Comparison of ENCODE assay signal across 1 cellular context in genomic region chr6:109440325-109441068, GRCh38.
TF ChIP-seq lines count a peak whose summit lies in the region.

TSS of gene PPIL6 (minus strand) at chr6:109440628. CDS start at chr6:109440590, 38 bp downstream.
TSS of gene SMPD2 (plus strand) at chr6:109440724. CDS start at chr6:109441122, 398 bp downstream.

TF ChIP-seq in WTC11, 78 proteins besides CTCF, POLR2A, EP300 and RAD21 (continued from another document):
- 0 out of 2 replicates have a peak, but pooled peaks have one; percentile 38 for TF ChIP-seq ZBTB21 (CRISPR knock-in tag; IDR thresholded peaks at IDR 0.05; ENCODE audit: borderline replicate concordance)
- TF ChIP-seq ERG (CRISPR knock-in tag; IDR thresholded peaks at IDR 0.05) = no peak
- no peak for TF ChIP-seq USF2 (CRISPR knock-in tag; IDR thresholded peaks at IDR 0.05)
- TF ChIP-seq NFYB (CRISPR knock-in tag; conservative IDR thresholded peaks at IDR 0.05; ENCODE audit: low read depth) = no peak
- no peak for TF ChIP-seq JUN (CRISPR knock-in tag; IDR thresholded peaks at IDR 0.05)
- TF ChIP-seq E2F1 (CRISPR knock-in tag; IDR thresholded peaks at IDR 0.05) = no peak
- TF ChIP-seq KAT7 (CRISPR knock-in tag; IDR thresholded peaks at IDR 0.05; ENCODE audit: borderline replicate concordance) = no peak
- no peak for TF ChIP-seq SMAD4 (CRISPR knock-in tag; IDR thresholded peaks at IDR 0.05)
- no peak for TF ChIP-seq NFATC4 (CRISPR knock-in tag; IDR thresholded peaks at IDR 0.05)
- no peak for TF ChIP-seq JAZF1 (CRISPR knock-in tag; IDR thresholded peaks at IDR 0.05)
- no peak for TF ChIP-seq ATF2 (CRISPR knock-in tag; IDR thresholded peaks at IDR 0.05; ENCODE audit: borderline replicate concordance, low read depth)
- no peak for TF ChIP-seq ZNF416 (CRISPR knock-in tag; IDR thresholded peaks at IDR 0.05)
- 0 out of 2 replicates have a peak, but pooled peaks have one; percentile 36 for TF ChIP-seq RELA (CRISPR knock-in tag; IDR thresholded peaks at IDR 0.05; ENCODE audit: borderline replicate concordance)
- TF ChIP-seq SP1 (CRISPR knock-in tag; conservative IDR thresholded peaks at IDR 0.05) = peak; percentile 64
- TF ChIP-seq TEAD4 (CRISPR knock-in tag; IDR thresholded peaks at IDR 0.05) = no peak
- no peak for TF ChIP-seq CREB1 (CRISPR knock-in tag; IDR thresholded peaks at IDR 0.05)
- TF ChIP-seq GABPB1 (CRISPR knock-in tag; IDR thresholded peaks at IDR 0.05) = 0 out of 2 replicates have a peak, but pooled peaks have one; percentile 6
- no peak for TF ChIP-seq ZBTB43 (CRISPR knock-in tag; IDR thresholded peaks at IDR 0.05)
- TF ChIP-seq ATF6 (CRISPR knock-in tag; IDR thresholded peaks at IDR 0.05) = no peak
- TF ChIP-seq RORB (CRISPR knock-in tag; IDR thresholded peaks at IDR 0.05) = no peak
- no peak for TF ChIP-seq CBFB (CRISPR knock-in tag; IDR thresholded peaks at IDR 0.05; ENCODE audit: low read depth)
- no peak; the same call in none of the 2 replicates for TF ChIP-seq TP53 (CRISPR knock-in tag; IDR thresholded peaks at IDR 0.05)
- no peak for TF ChIP-seq ZNF281 (CRISPR knock-in tag; IDR thresholded peaks at IDR 0.05)
- no peak for TF ChIP-seq CREM (CRISPR knock-in tag; IDR thresholded peaks at IDR 0.05)
- TF ChIP-seq E2F5 (CRISPR knock-in tag; IDR thresholded peaks at IDR 0.05) = no peak
- no peak for TF ChIP-seq ZNF219 (CRISPR knock-in tag; IDR thresholded peaks at IDR 0.05; ENCODE audit: borderline replicate concordance)
